ENCODE assay signal across 23 cellular contexts in the genomic region with DNA sequence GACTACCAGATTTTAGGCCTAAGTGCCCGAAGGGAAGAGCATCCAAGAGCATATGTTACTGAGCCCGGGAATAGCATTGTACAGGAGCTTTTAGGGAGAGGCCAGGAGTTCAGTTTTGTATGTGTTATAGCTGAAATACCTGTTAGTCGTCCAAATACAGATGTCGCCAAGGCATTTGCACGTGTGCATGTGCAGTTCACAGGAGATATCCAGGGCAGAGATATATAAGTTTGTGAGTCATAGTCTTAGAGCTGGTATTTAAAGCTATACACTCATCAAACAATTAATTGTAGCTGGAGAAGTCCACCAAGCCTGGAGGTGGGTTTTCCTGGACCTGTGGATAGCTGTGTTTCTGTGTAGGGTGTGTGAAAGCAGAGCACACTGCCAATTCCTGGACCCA.
DNase-seq lines count a peak whose midpoint lies in the region; ATAC-seq and TF ChIP-seq lines count a peak whose summit lies in the region.
"Had no signal": no experiment of that assay in that cellular context is flagged by ENCODE, and none has a peak within 500 bp of the region (broad histone marks: within the 10 kb centered on the region; RNA-seq: fewer than 3 reads in every experiment).

No MANE protein-coding gene starts in this region.

- TF ChIP-seq CTCF in PC-3 (conservative IDR thresholded peaks at IDR 0.05; ENCODE audit: low read depth, low read length): no peak
- no peak for TF ChIP-seq CTCF in glutamatergic neuron (IDR thresholded peaks at IDR 0.05; ENCODE audit: partially characterized antibody, unreplicated experiment)

- peak; percentile 69 for ATAC-seq in PC-3
- ATAC-seq in GM21390 (IDR thresholded peaks at IDR 0.05; ENCODE audit: unreplicated experiment): no peak
- ATAC-seq: GM12878 had no signal

- no peaks in the 10 kb centered on the region for H3K27me3 ChIP-seq in PC-3 (ENCODE audit: low read length)
- H3K27me3 ChIP-seq: BE2C, BLaER1 had no signal

- no peaks in the 10 kb centered on the region for H3F3A ChIP-seq in PC-3 (ENCODE audit: low read length, unreplicated experiment)

- peaks cover 40% of the 10 kb centered on the region for H3K4me1 Mint-ChIP-seq in glutamatergic neuron (ENCODE audit: low read depth, unreplicated experiment)
- H3K4me1 Mint-ChIP-seq: CD14-positive monocyte; CD4-positive, alpha-beta memory T cell; CD4-positive, CD25-positive, alpha-beta regulatory T cell; CD8-positive, alpha-beta memory T cell had no signal

- peak overlapping the region; percentile 67 for H3K27ac Mint-ChIP-seq in glutamatergic neuron (ENCODE audit: unreplicated experiment)
- H3K27ac Mint-ChIP-seq: CD14-positive monocyte; CD4-positive, alpha-beta memory T cell; CD4-positive, CD25-positive, alpha-beta regulatory T cell; CD8-positive, alpha-beta memory T cell had no signal

- no peaks in the 10 kb centered on the region for H3K36me3 ChIP-seq in PC-3 (ENCODE audit: low read depth, low read length)
- H3K36me3 ChIP-seq: BE2C, BLaER1 had no signal

- H3K9me3 Mint-ChIP-seq in glutamatergic neuron (ENCODE audit: unreplicated experiment): peaks cover 8% of the 10 kb centered on the region

- BruUV-seq in PC-3 (replicated peaks; lab: Mats Ljungman, UMichigan): no TSS peak

- no peak overlapping the region for H3K4me3 ChIP-seq in PC-3 (ENCODE audit: low read length)
- H3K4me3 ChIP-seq: BLaER1, GM12878 had no signal

- DNase-seq in PC-3: peak; percentile 56
- no peak for DNase-seq in glutamatergic neuron
- no peak for DNase-seq in HuH-7.5 (ENCODE audit: low spot score)
- DNase-seq in NCI-H446 (lab: John Stamatoyannopoulos, UW): no peak
- DNase-seq: 8988T; ACHN; BE2C; C1 segment of cervical spinal cord; CD4-positive, alpha-beta memory T cell; CD4-positive, CD25-positive, alpha-beta regulatory T cell; CD8-positive, alpha-beta memory T cell; COR-L47; DMS 273 treated with DMSO at 0.1 percent for 48 hours; DMS153; DMS53; DMS79; DND-41; EL; GDM1 had no signal

- H3K9me2 ChIP-seq in PC-3 (replicated peaks; ENCODE audit: low read length): peaks cover 4% of the 10 kb centered on the region; the same call in 1 of the 2 replicates

- POLR2A ChIA-PET in PC-3 (lab: Charles Lee; ENCODE audit: unreplicated experiment): no interaction called here

- no peak overlapping the region for H2AFZ ChIP-seq in PC-3 (ENCODE audit: low read length)

- no peak overlapping the region for H3K9ac ChIP-seq in PC-3 (ENCODE audit: low read length)
- H3K9ac ChIP-seq: BLaER1 had no signal

- CTCF ChIA-PET in PC-3 (lab: Charles Lee): no interaction called here

- H3K36me3 Mint-ChIP-seq in glutamatergic neuron (ENCODE audit: unreplicated experiment): no peaks in the 10 kb centered on the region
- H3K36me3 Mint-ChIP-seq: CD14-positive monocyte; CD4-positive, alpha-beta memory T cell; CD4-positive, CD25-positive, alpha-beta regulatory T cell; CD8-positive, alpha-beta memory T cell had no signal

- intact Hi-C loops in PC-3 (cut with micrococcal nuclease): no loop called here

- peak overlapping the region; percentile 17 for H3K4me3 Mint-ChIP-seq in glutamatergic neuron (ENCODE audit: unreplicated experiment)
- H3K4me3 Mint-ChIP-seq: CD14-positive monocyte; CD4-positive, alpha-beta memory T cell; CD4-positive, CD25-positive, alpha-beta regulatory T cell; CD8-positive, alpha-beta memory T cell had no signal

- no peak overlapping the region for H3K4me2 ChIP-seq in PC-3 (ENCODE audit: low read length)
- H3K4me2 ChIP-seq: BLaER1 had no signal

- no peaks in the 10 kb centered on the region for H3K4me1 ChIP-seq in PC-3 (ENCODE audit: insufficient read depth, low read length)
- H3K4me1 ChIP-seq: BE2C, BLaER1 had no signal

- H4K20me1 ChIP-seq in PC-3 (ENCODE audit: low read length): no peaks in the 10 kb centered on the region
- H4K20me1 ChIP-seq: BLaER1 had no signal

- H3K9me3 ChIP-seq in PC-3 (ENCODE audit: low read length): no peaks in the 10 kb centered on the region
- H3K9me3 ChIP-seq: BE2C, BLaER1 had no signal

- H3K27ac ChIP-seq in PC-3 (ENCODE audit: low read length): no peak overlapping the region
- H3K27ac ChIP-seq: BLaER1 had no signal

- peaks cover 7% of the 10 kb centered on the region for H3K27me3 Mint-ChIP-seq in glutamatergic neuron (ENCODE audit: unreplicated experiment)
- H3K27me3 Mint-ChIP-seq: CD4-positive, alpha-beta memory T cell; CD4-positive, CD25-positive, alpha-beta regulatory T cell; CD8-positive, alpha-beta memory T cell had no signal

- H3K79me2 ChIP-seq in PC-3 (ENCODE audit: low read length): no peaks in the 10 kb centered on the region
